ENCODE assay signal across 13 cellular contexts in genomic region chr15:55685292-55685691, GRCh38. TPM values are rescaled to one million over a fixed set of nuclear protein-coding genes. Genes with fewer than 3 reads are reported as not detected.
DNase-seq lines count a peak whose midpoint lies in the region; ATAC-seq, FAIRE-seq and TF ChIP-seq lines count a peak whose summit lies in the region.
"Had no signal": no experiment of that assay in that cellular context is flagged by ENCODE, and none has a peak within 500 bp of the region (broad histone marks: within the 10 kb centered on the region; RNA-seq: fewer than 3 reads in every experiment).

No MANE protein-coding gene starts in this region.

- CTCF ChIA-PET in SK-N-SH (lab: Yijun Ruan, JAX) (interaction anchor here (0.8 to 1.3 kb wide), 4 partner anchors 11 to 57 kb away, joined by 3 to 4 read pairs (median 3); no protein-coding TSS in a partner anchor), WTC11 (lab: Charles Lee) (no interaction called here)

- no peaks in the 10 kb centered on the region for H4K20me1 ChIP-seq in SK-N-SH (ENCODE audit: insufficient read depth)

- H3K36me3 ChIP-seq in SK-N-SH (replicated peaks in 1 of 2; ENCODE audit: control insufficient read depth in 1 of 2, insufficient read depth in 2 of 2, low read length in 1 of 2): peaks cover 6 to 16% of the 10 kb centered on the region in 2 experiments
- H3K36me3 ChIP-seq: ascending aorta, thoracic aorta had no signal

- H3K9ac ChIP-seq in SK-N-SH: no peak overlapping the region

- H3F3A ChIP-seq in SK-N-SH (replicated peaks; ENCODE audit: insufficient read depth): no peaks in the 10 kb centered on the region

- no peaks in the 10 kb centered on the region; the same call in 1 of the 2 replicates for H3K79me2 ChIP-seq in SK-N-SH (ENCODE audit: insufficient read depth)

- DNase-seq in SK-N-SH (no peak), HCEC 1CT (peak; percentile 4), naive B cell (no peak), D721Med (ENCODE audit: insufficient read length, low spot score) (no peak), WTC11 (ENCODE audit: low spot score) (no peak), pons (ENCODE audit: low spot score) (no peak)
- DNase-seq: activated CD4-positive, alpha-beta T cell treated with anti-CD3 and anti-CD28 coated beads, Interleukin-2, amount 50 U/mL, for 4 hours; NCI-H774 had no signal

- peak overlapping the region in 1 of 6 donors; percentile 68 for H3K27ac Mint-ChIP-seq in naive B cell
- H3K27ac Mint-ChIP-seq in WTC11: no peak overlapping the region

- ATAC-seq in SK-N-SH treated with all-trans-retinoic acid at 6 μM for 48 hours (no peak), HG03558 (IDR thresholded peaks at IDR 0.05; ENCODE audit: extremely low read depth, unreplicated experiment) (peak; percentile 61), naive B cell (ENCODE audit: low read depth in 2 of 2) (peak; percentile 40 to 75), WTC11 (no peak)
- ATAC-seq: A549 had no signal

- H3K4me3 Mint-ChIP-seq in naive B cell: no peak overlapping the region
- no peak overlapping the region for H3K4me3 Mint-ChIP-seq in WTC11

- H3K4me1 Mint-ChIP-seq in naive B cell (peaks cover 0 to 4% (median 0%) of the 10 kb centered on the region in 3 donors), WTC11 (peaks cover 14% of the 10 kb centered on the region)

- TF ChIP-seq CTCF in SK-N-SH (IDR thresholded peaks at IDR 0.05) (no peak), D721Med (IDR thresholded peaks at IDR 0.05; ENCODE audit: insufficient read depth, missing control alignments) (no peak), WTC11 (IDR thresholded peaks at IDR 0.05) (no peak)

- TF ChIP-seq EP300 in SK-N-SH (IDR thresholded peaks at IDR 0.05; ENCODE audit: borderline replicate concordance in 1 of 2, low read depth in 1 of 2, low read length in 1 of 2): no peak

- H3K9me2 ChIP-seq in SK-N-SH: no peaks in the 10 kb centered on the region

- H3K27ac ChIP-seq in SK-N-SH (ENCODE audit: low read depth in 2 of 2, low read length in 1 of 2): no peak overlapping the region
- H3K27ac ChIP-seq: A549, ascending aorta, thoracic aorta had no signal

- H3K4me2 ChIP-seq in SK-N-SH: no peak overlapping the region
- H3K4me2 ChIP-seq: A549 had no signal

- no peak overlapping the region for H2AFZ ChIP-seq in SK-N-SH (ENCODE audit: low read depth)

- no peaks in the 10 kb centered on the region for H3K27me3 ChIP-seq in SK-N-SH (ENCODE audit: insufficient read depth)
- H3K27me3 ChIP-seq: ascending aorta had no signal

- H3K9me3 Mint-ChIP-seq in naive B cell (no peaks in the 10 kb centered on the region), WTC11 (no peaks in the 10 kb centered on the region)

- no peak for TF ChIP-seq RAD21 in SK-N-SH (IDR thresholded peaks at IDR 0.05; ENCODE audit: low read length)

- FAIRE-seq in D721Med (lab: Jason Lieb, UNC): no peak
- FAIRE-seq: A549 had no signal

- peaks cover 0 to 13% of the 10 kb centered on the region in 2 experiments; a peak in 3 of 4 replicates for H3K4me1 ChIP-seq in SK-N-SH (ENCODE audit: control insufficient read depth in 1 of 2, insufficient read depth in 2 of 2, low read depth in 1 of 2, low read length in 1 of 2)
- H3K4me1 ChIP-seq: A549, ascending aorta had no signal

- H3K27me3 Mint-ChIP-seq in naive B cell: peaks cover 0 to 18% (median 0%) of the 10 kb centered on the region in 3 donors
- H3K27me3 Mint-ChIP-seq in WTC11 (ENCODE audit: low read depth): no peaks in the 10 kb centered on the region; the same call in 1 of the 2 replicates

- WGBS in SK-N-SH (ENCODE audit: low lambda C conversion rate): 56% methylated on average over 1 of the region's 1 CpG

- H3K4me3 ChIP-seq in SK-N-SH (ENCODE audit: low read depth in 2 of 2, low read length in 1 of 2): no peak overlapping the region
- H3K4me3 ChIP-seq: A549, ascending aorta, thoracic aorta had no signal

- POLR2A ChIA-PET in SK-N-SH (lab: Yijun Ruan, JAX) (no interaction called here), WTC11 (lab: Charles Lee) (no interaction called here)

- no peaks in the 10 kb centered on the region for H3K9me3 ChIP-seq in SK-N-SH
- H3K9me3 ChIP-seq: A549, ascending aorta, thoracic aorta had no signal

- H3K36me3 Mint-ChIP-seq in naive B cell: no peaks in the 10 kb centered on the region
- no peaks in the 10 kb centered on the region for H3K36me3 Mint-ChIP-seq in WTC11

TF ChIP-seq in SK-N-SH, 30 proteins besides CTCF, POLR2A, EP300 and RAD21:
- TF ChIP-seq TCF12 (IDR thresholded peaks at IDR 0.05): 0 out of 2 replicates have a peak, but pooled peaks have one; percentile 9
- TF ChIP-seq CHD2 (IDR thresholded peaks at IDR 0.05; ENCODE audit: low read length, partially characterized antibody): no peak

TF ChIP-seq in SK-N-SH treated with all-trans-retinoic acid at 6 μM for 48 hours, 23 proteins besides CTCF, POLR2A, EP300 and RAD21 (continues in another document):
- no peak for TF ChIP-seq SNAI2 (CRISPR knock-in tag; IDR thresholded peaks at IDR 0.05)
- TF ChIP-seq CSDC2 (CRISPR knock-in tag; IDR thresholded peaks at IDR 0.05): no peak
- no peak for TF ChIP-seq TCF4 (CRISPR knock-in tag; IDR thresholded peaks at IDR 0.05; ENCODE audit: borderline replicate concordance)
- TF ChIP-seq PPARA (CRISPR knock-in tag; IDR thresholded peaks at IDR 0.05; ENCODE audit: borderline replicate concordance): no peak
- no peak for TF ChIP-seq ESRRG (CRISPR knock-in tag; IDR thresholded peaks at IDR 0.05)
- no peak for TF ChIP-seq ARNTL (CRISPR knock-in tag; IDR thresholded peaks at IDR 0.05; ENCODE audit: borderline replicate concordance, low read depth)
- no peak for TF ChIP-seq ZNF8 (CRISPR knock-in tag; IDR thresholded peaks at IDR 0.05)
- TF ChIP-seq ZNF70 (CRISPR knock-in tag; IDR thresholded peaks at IDR 0.05): no peak
- no peak for TF ChIP-seq ZNF565 (CRISPR knock-in tag; conservative IDR thresholded peaks at IDR 0.05; ENCODE audit: low read depth)
- no peak for TF ChIP-seq ZFP30 (CRISPR knock-in tag; IDR thresholded peaks at IDR 0.05)
- no peak for TF ChIP-seq RARB (CRISPR knock-in tag; IDR thresholded peaks at IDR 0.05)
- TF ChIP-seq ZC3H10 (CRISPR knock-in tag; IDR thresholded peaks at IDR 0.05): no peak

TF ChIP-seq in WTC11, 78 proteins besides CTCF, POLR2A, EP300 and RAD21:
- TF ChIP-seq, protein P1, sequence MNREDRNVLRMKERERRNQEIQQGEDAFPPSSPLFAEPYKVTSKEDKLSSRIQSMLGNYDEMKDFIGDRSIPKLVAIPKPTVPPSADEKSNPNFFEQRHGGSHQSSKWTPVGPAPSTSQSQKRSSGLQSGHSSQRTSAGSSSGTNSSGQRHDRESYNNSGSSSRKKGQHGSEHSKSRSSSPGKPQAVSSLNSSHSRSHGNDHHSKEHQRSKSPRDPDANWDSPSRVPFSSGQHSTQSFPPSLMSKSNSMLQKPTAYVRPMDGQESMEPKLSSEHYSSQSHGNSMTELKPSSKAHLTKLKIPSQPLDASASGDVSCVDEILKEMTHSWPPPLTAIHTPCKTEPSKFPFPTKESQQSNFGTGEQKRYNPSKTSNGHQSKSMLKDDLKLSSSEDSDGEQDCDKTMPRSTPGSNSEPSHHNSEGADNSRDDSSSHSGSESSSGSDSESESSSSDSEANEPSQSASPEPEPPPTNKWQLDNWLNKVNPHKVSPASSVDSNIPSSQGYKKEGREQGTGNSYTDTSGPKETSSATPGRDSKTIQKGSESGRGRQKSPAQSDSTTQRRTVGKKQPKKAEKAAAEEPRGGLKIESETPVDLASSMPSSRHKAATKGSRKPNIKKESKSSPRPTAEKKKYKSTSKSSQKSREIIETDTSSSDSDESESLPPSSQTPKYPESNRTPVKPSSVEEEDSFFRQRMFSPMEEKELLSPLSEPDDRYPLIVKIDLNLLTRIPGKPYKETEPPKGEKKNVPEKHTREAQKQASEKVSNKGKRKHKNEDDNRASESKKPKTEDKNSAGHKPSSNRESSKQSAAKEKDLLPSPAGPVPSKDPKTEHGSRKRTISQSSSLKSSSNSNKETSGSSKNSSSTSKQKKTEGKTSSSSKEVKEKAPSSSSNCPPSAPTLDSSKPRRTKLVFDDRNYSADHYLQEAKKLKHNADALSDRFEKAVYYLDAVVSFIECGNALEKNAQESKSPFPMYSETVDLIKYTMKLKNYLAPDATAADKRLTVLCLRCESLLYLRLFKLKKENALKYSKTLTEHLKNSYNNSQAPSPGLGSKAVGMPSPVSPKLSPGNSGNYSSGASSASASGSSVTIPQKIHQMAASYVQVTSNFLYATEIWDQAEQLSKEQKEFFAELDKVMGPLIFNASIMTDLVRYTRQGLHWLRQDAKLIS (CRISPR knock-in tag; IDR thresholded peaks at IDR 0.05; ENCODE audit: borderline replicate concordance): no peak
- TF ChIP-seq E2F1 (CRISPR knock-in tag; IDR thresholded peaks at IDR 0.05) (no peak), NR2C2 (CRISPR knock-in tag; IDR thresholded peaks at IDR 0.05) (no peak), ELF4 (CRISPR knock-in tag; IDR thresholded peaks at IDR 0.05; ENCODE audit: low read depth) (no peak), NR1H2 (CRISPR knock-in tag; IDR thresholded peaks at IDR 0.05) (no peak), ZNF317 (CRISPR knock-in tag; IDR thresholded peaks at IDR 0.05; ENCODE audit: borderline replicate concordance, low read depth) (no peak), EMX1 (CRISPR knock-in tag; IDR thresholded peaks at IDR 0.05) (no peak), ZBTB21 (CRISPR knock-in tag; IDR thresholded peaks at IDR 0.05; ENCODE audit: borderline replicate concordance) (no peak), TCF7 (CRISPR knock-in tag; IDR thresholded peaks at IDR 0.05; ENCODE audit: low read depth) (no peak)
- TF ChIP-seq, protein P2, sequence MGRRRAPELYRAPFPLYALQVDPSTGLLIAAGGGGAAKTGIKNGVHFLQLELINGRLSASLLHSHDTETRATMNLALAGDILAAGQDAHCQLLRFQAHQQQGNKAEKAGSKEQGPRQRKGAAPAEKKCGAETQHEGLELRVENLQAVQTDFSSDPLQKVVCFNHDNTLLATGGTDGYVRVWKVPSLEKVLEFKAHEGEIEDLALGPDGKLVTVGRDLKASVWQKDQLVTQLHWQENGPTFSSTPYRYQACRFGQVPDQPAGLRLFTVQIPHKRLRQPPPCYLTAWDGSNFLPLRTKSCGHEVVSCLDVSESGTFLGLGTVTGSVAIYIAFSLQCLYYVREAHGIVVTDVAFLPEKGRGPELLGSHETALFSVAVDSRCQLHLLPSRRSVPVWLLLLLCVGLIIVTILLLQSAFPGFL (CRISPR knock-in tag; IDR thresholded peaks at IDR 0.05; ENCODE audit: borderline replicate concordance): no peak

RNA-seq across cellular contexts. Expression of gene PRTG, which starts 57.7 kb away (rescaled TPM):
- polyA plus RNA-seq in SK-N-SH (2012; rRNA removed): 3.0 and 3.6 TPM in 2 replicates
- polyA plus RNA-seq in SK-N-SH (2012; cell fraction: cytosol; rRNA removed): 4.3 TPM in 2 replicates
- polyA plus RNA-seq in SK-N-SH (2012; cell fraction: nucleus; rRNA removed): 5.7 and 6.0 TPM in 2 replicates
- not detected for polyA plus RNA-seq in naive B cell (ENCODE audit: low read depth in 6 of 6)
- 3.6 to 6.1 TPM (median 6.0 TPM) in 3 replicates for total RNA-seq in WTC11 (2021)

Comparison
In these comparisons a context has a peak if more than half of its experiments do, and no peak if none do; other contexts are left out.
1. ATAC-seq: peak in HG03558 (single experiment) and naive B cell (2 of 2); none in SK-N-SH treated with all-trans-retinoic acid at 6 μM for 48 hours (single experiment) and WTC11 (single experiment).